11 cellular contexts compared by ENCODE assay signal in the genomic region with DNA sequence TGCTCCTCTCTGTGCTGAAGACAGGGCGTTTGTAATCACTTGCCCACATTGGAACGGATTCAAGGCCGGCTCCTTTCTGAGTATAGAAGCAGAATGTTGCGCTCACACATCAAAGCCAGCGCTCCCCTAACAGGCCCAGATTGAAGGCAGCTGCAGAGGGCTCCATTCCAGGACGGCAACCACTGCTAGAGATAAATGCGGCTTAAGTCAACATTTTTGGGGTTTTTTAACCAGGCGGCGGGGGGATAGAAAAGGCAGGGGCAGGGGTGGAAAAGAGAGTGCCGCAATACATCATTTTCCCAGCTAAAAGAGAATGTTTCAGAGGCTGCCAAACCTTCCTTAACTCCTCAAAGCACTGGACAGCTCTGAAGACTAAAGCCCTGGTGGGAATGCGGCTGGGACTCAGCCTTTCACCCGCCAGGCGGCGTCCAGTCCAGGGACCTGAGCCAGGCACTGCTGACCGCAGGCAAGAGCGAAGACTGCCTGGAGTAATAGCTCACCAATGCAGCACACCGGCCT.
DNase-seq lines count a peak whose midpoint lies in the region; ATAC-seq, FAIRE-seq and TF ChIP-seq lines count a peak whose summit lies in the region.
"Had no signal": no experiment of that assay in that cellular context is flagged by ENCODE, and none has a peak within 500 bp of the region (broad histone marks: within the 10 kb centered on the region; RNA-seq: fewer than 3 reads in every experiment).

No MANE protein-coding gene starts in this region.

- H3K9me3 Mint-ChIP-seq in neural crest cell (no peaks in the 10 kb centered on the region), MCF 10A (ENCODE audit: unreplicated experiment) (no peaks in the 10 kb centered on the region)

- 84% methylated on average over 17 of the region's 17 CpGs for WGBS in liver
- 96% methylated on average over 17 of the region's 17 CpGs for WGBS in HepG2 (ENCODE audit: low lambda C conversion rate)

- no peak overlapping the region for H3K4me2 ChIP-seq in HepG2 (ENCODE audit: low read depth, low read length)

- H3K27ac Mint-ChIP-seq in neural crest cell (ENCODE audit: unreplicated experiment) (peak overlapping the region; percentile 19), MCF 10A (ENCODE audit: low read depth, unreplicated experiment) (no peak overlapping the region)

- no peak overlapping the region for H3K9ac ChIP-seq in liver (ENCODE audit: low read depth in 1 of 2, low read length in 2 of 2)
- no peak overlapping the region for H3K9ac ChIP-seq in HepG2 (ENCODE audit: insufficient read depth, low read depth, low read length)

- no peak for TF ChIP-seq EP300 in HepG2 (IDR thresholded peaks at IDR 0.05; ENCODE audit: low read depth in 2 of 2, low read length in 2 of 2)
- TF ChIP-seq EP300 in HepG2 (CRISPR knock-in tag; IDR thresholded peaks at IDR 0.05; ENCODE audit: borderline replicate concordance), result no peak

- peaks cover 0 to under 1% (median 0%) of the 10 kb centered on the region in 4 donors for H3K4me1 ChIP-seq in liver (ENCODE audit: control insufficient read depth in 4 of 4, insufficient read depth in 4 of 4, low read length in 3 of 4)
- H3K4me1 ChIP-seq in HepG2 (ENCODE audit: insufficient read depth, low read length), result peaks cover 13% of the 10 kb centered on the region

- TF ChIP-seq CTCF in liver (IDR thresholded peaks at IDR 0.05; ENCODE audit: low read depth, low read length, missing input control) (peak; percentile 10), HepG2 (CRISPR knock-in tag; IDR thresholded peaks at IDR 0.05) (no peak), neural crest cell (conservative IDR thresholded peaks at IDR 0.05) (no peak), MCF 10A (IDR thresholded peaks at IDR 0.05; ENCODE audit: unreplicated experiment) (no peak)

- CTCF ChIA-PET in HepG2 (lab: Yijun Ruan, JAX; ENCODE audit: low intra/inter-chr PET ratio, low total read pairs) (no interaction called here), MCF 10A (lab: Yijun Ruan, JAX) (no interaction called here)

- intact Hi-C loops in HepG2 (cut with micrococcal nuclease; ENCODE audit: unreplicated experiment), result no loop called here
- intact Hi-C loops in head of caudate nucleus (cut with DNase I), result no loop called here
- intact Hi-C loops in MCF 10A (cut with micrococcal nuclease), result no loop called here

- H2AFZ ChIP-seq in HepG2 (ENCODE audit: low read length), result no peak overlapping the region

- FAIRE-seq in HepG2 (lab: Jason Lieb, UNC) (no peak), RCC 7860 (lab: Jason Lieb, UNC) (no peak)
- FAIRE-seq: A204.1, TTC549 had no signal

- in situ Hi-C loops in HepG2 (cut with HindIII; ENCODE audit: extremely low pct_ligation_motif_present, low pct_unique_long_range_greater_than_20kb), result no loop called here

- peaks cover 12% of the 10 kb centered on the region; the same call in 1 of the 2 replicates for H4K20me1 ChIP-seq in HepG2 (ENCODE audit: insufficient read depth, low read length)

- POLR2A ChIA-PET in HepG2 (lab: Yijun Ruan, JAX), result no interaction called here
- POLR2A ChIA-PET in MCF 10A (lab: Yijun Ruan, JAX), result no interaction called here

- peaks cover 6% of the 10 kb centered on the region for H3K79me2 ChIP-seq in HepG2 (ENCODE audit: insufficient read depth, low read length)

- DNase-seq in HepG2 (ENCODE audit: low spot score), result no peak
- DNase-seq in head of caudate nucleus, result peak in 40 of 42 donors; percentile 28 to 78 (median 57)
- no peak for DNase-seq in neural crest cell (ENCODE audit: low read depth, low spot score)
- DNase-seq in activated CD4-positive, alpha-beta T cell treated with anti-CD3 and anti-CD28 coated beads, Interleukin-2, amount 50 U/mL, for 1 hour, result no peak
- no peak for DNase-seq in MCF 10A (ENCODE audit: unreplicated experiment)
- no peak for DNase-seq in RCC 7860 (ENCODE audit: low spot score)
- DNase-seq: dermis blood vessel endothelial cell had no signal

- H3K4me3 Mint-ChIP-seq in neural crest cell (no peak overlapping the region), MCF 10A (ENCODE audit: unreplicated experiment) (no peak overlapping the region)

- TF ChIP-seq POLR2A in HepG2 (IDR thresholded peaks at IDR 0.05; ENCODE audit: insufficient read depth in 1 of 2, low read depth in 2 of 2, low read length in 2 of 2), result no peak

- H3K4me1 Mint-ChIP-seq in neural crest cell, result no peaks in the 10 kb centered on the region
- no peaks in the 10 kb centered on the region for H3K4me1 Mint-ChIP-seq in MCF 10A (ENCODE audit: insufficient read depth, unreplicated experiment)

- ATAC-seq in HepG2, result no peak
- no peak for ATAC-seq in HG03095 (IDR thresholded peaks at IDR 0.05; ENCODE audit: unreplicated experiment)

- peaks cover 10% of the 10 kb centered on the region for H3K36me3 Mint-ChIP-seq in neural crest cell (ENCODE audit: low read depth)
- H3K36me3 Mint-ChIP-seq in MCF 10A (ENCODE audit: insufficient read depth, unreplicated experiment), result peaks cover 38% of the 10 kb centered on the region

- TF ChIP-seq RAD21 in liver (IDR thresholded peaks at IDR 0.05) (peak; percentile 15 to 60), HepG2 (CRISPR knock-in tag; IDR thresholded peaks at IDR 0.05) (no peak)

- no TSS peak for BruUV-seq in HepG2 (replicated peaks; lab: Mats Ljungman, UMichigan)
- no TSS peak for BruUV-seq in MCF 10A (replicated peaks; lab: Mats Ljungman, UMichigan)

- H3K27me3 Mint-ChIP-seq in neural crest cell (ENCODE audit: low read depth), result no peaks in the 10 kb centered on the region
- no peaks in the 10 kb centered on the region for H3K27me3 Mint-ChIP-seq in MCF 10A (ENCODE audit: insufficient read depth, unreplicated experiment)

- H3K27ac ChIP-seq in liver (ENCODE audit: low read depth in 1 of 2, low read length in 2 of 2) (no peak overlapping the region), HepG2 (ENCODE audit: extremely low read length, insufficient read depth, low read length) (no peak overlapping the region)

- H3K27me3 ChIP-seq in liver (ENCODE audit: control insufficient read depth in 4 of 4, insufficient read depth in 4 of 4, low read length in 3 of 4) (no peaks in the 10 kb centered on the region), HepG2 (ENCODE audit: control insufficient read depth in 1 of 2, insufficient read depth in 2 of 2, low read length in 2 of 2) (no peaks in the 10 kb centered on the region)

- H3K4me3 ChIP-seq in liver (ENCODE audit: low read depth in 1 of 3, low read length in 3 of 3) (no peak overlapping the region), HepG2 (replicated peaks in 1 of 3; ENCODE audit: insufficient read depth in 1 of 3, low read depth in 2 of 3, low read length in 3 of 3) (no peak overlapping the region)

- H3K9me3 ChIP-seq in liver (ENCODE audit: control insufficient read depth in 4 of 4, low read length in 3 of 4) (no peaks in the 10 kb centered on the region), HepG2 (ENCODE audit: low read length) (no peaks in the 10 kb centered on the region)

- peaks cover 15 to 85% (median 73%) of the 10 kb centered on the region in 4 donors for H3K36me3 ChIP-seq in liver (ENCODE audit: control insufficient read depth in 4 of 4, insufficient read depth in 3 of 4, low read depth in 1 of 4, low read length in 3 of 4)
- H3K36me3 ChIP-seq in HepG2 (replicated peaks in 1 of 2; ENCODE audit: control insufficient read depth in 1 of 2, insufficient read depth in 2 of 2, low read length in 2 of 2), result peaks cover 57 to 93% of the 10 kb centered on the region in 2 experiments

TF ChIP-seq in liver, 16 proteins besides CTCF, POLR2A, EP300 and RAD21 (continues in another document):
- TF ChIP-seq, protein P1, sequence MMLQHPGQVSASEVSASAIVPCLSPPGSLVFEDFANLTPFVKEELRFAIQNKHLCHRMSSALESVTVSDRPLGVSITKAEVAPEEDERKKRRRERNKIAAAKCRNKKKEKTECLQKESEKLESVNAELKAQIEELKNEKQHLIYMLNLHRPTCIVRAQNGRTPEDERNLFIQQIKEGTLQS (IDR thresholded peaks at IDR 0.05), result no peak
- TF ChIP-seq FOXA1 (IDR thresholded peaks at IDR 0.05) (no peak), HNF4A (conservative IDR thresholded peaks at IDR 0.05) (no peak), GABPA (IDR thresholded peaks at IDR 0.05 in 1 of 2, conservative IDR thresholded peaks at IDR 0.05 in 1 of 2) (no peak), EGR1 (IDR thresholded peaks at IDR 0.05; ENCODE audit: low read depth in 2 of 2) (no peak)

TF ChIP-seq in HepG2, 621 proteins besides CTCF, POLR2A, EP300 and RAD21:
- TF ChIP-seq ZNF747 (CRISPR knock-in tag; IDR thresholded peaks at IDR 0.05; ENCODE audit: borderline replicate concordance) (no peak), NPAS2 (CRISPR knock-in tag; IDR thresholded peaks at IDR 0.05; ENCODE audit: borderline replicate concordance) (no peak), ZNF749 (CRISPR knock-in tag; IDR thresholded peaks at IDR 0.05; ENCODE audit: borderline replicate concordance) (no peak), ZZZ3 (CRISPR knock-in tag; IDR thresholded peaks at IDR 0.05; ENCODE audit: borderline replicate concordance) (no peak), ZNF383 (CRISPR knock-in tag; IDR thresholded peaks at IDR 0.05; ENCODE audit: borderline replicate concordance) (no peak), ZNF850 (CRISPR knock-in tag; conservative IDR thresholded peaks at IDR 0.05) (no peak)
- TF ChIP-seq, protein P2, sequence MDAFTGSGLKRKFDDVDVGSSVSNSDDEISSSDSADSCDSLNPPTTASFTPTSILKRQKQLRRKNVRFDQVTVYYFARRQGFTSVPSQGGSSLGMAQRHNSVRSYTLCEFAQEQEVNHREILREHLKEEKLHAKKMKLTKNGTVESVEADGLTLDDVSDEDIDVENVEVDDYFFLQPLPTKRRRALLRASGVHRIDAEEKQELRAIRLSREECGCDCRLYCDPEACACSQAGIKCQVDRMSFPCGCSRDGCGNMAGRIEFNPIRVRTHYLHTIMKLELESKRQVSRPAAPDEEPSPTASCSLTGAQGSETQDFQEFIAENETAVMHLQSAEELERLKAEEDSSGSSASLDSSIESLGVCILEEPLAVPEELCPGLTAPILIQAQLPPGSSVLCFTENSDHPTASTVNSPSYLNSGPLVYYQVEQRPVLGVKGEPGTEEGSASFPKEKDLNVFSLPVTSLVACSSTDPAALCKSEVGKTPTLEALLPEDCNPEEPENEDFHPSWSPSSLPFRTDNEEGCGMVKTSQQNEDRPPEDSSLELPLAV (CRISPR knock-in tag; conservative IDR thresholded peaks at IDR 0.05; ENCODE audit: low read depth), result no peak
- TF ChIP-seq, protein P3, sequence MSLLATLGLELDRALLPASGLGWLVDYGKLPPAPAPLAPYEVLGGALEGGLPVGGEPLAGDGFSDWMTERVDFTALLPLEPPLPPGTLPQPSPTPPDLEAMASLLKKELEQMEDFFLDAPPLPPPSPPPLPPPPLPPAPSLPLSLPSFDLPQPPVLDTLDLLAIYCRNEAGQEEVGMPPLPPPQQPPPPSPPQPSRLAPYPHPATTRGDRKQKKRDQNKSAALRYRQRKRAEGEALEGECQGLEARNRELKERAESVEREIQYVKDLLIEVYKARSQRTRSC (CRISPR knock-in tag; IDR thresholded peaks at IDR 0.05; ENCODE audit: low read depth), result no peak

Comparison
In these comparisons a context has a peak if more than half of its experiments do, and no peak if none do; other contexts are left out.
1. DNase-seq: peak in head of caudate nucleus (40 of 42); none in HepG2 (single experiment), neural crest cell (single experiment), activated CD4-positive, alpha-beta T cell treated with anti-CD3 and anti-CD28 coated beads, Interleukin-2, amount 50 U/mL, for 1 hour (single experiment), MCF 10A (single experiment) and RCC 7860 (single experiment).